ENCODE assay signal across 1 cellular context in genomic region chr17:54956802-54957201, GRCh38.
A peak's percentile ranks its signal among the peaks of the same experiment; 100 is the strongest.
TF ChIP-seq lines count a peak whose summit lies in the region.

No MANE protein-coding gene starts in this region.

TF ChIP-seq in HepG2, 621 proteins besides CTCF, POLR2A, EP300 and RAD21:
- TF ChIP-seq CAMTA2 (CRISPR knock-in tag; IDR thresholded peaks at IDR 0.05; ENCODE audit: borderline replicate concordance) (no peak), CENPX (CRISPR knock-in tag; IDR thresholded peaks at IDR 0.05) (no peak), E2F5 (CRISPR knock-in tag; conservative IDR thresholded peaks at IDR 0.05) (no peak), SYNCRIP (IDR thresholded peaks at IDR 0.05; ENCODE audit: insufficient read depth, low read depth, low read length) (no peak), ZSCAN22 (CRISPR knock-in tag; IDR thresholded peaks at IDR 0.05) (no peak), POGK (CRISPR knock-in tag; conservative IDR thresholded peaks at IDR 0.05) (no peak), MED1 (CRISPR knock-in tag; IDR thresholded peaks at IDR 0.05) (no peak), ZSCAN31 (CRISPR knock-in tag; IDR thresholded peaks at IDR 0.05; ENCODE audit: low read depth) (no peak), SMARCC2 (IDR thresholded peaks at IDR 0.05) (no peak), SALL1 (CRISPR knock-in tag; IDR thresholded peaks at IDR 0.05) (no peak), MTF1 (CRISPR knock-in tag; IDR thresholded peaks at IDR 0.05) (no peak), ZNF567 (CRISPR knock-in tag; IDR thresholded peaks at IDR 0.05; ENCODE audit: borderline replicate concordance) (no peak), ZBTB26 (CRISPR knock-in tag; IDR thresholded peaks at IDR 0.05; ENCODE audit: borderline replicate concordance) (no peak), ARID5B (CRISPR knock-in tag; IDR thresholded peaks at IDR 0.05) (no peak), ZNF564 (CRISPR knock-in tag; IDR thresholded peaks at IDR 0.05) (no peak), AGO2 (optimal IDR thresholded peaks at IDR 0.05; ENCODE audit: low read depth, low read length) (peak; percentile 89), FLYWCH1 (CRISPR knock-in tag; IDR thresholded peaks at IDR 0.05) (no peak), ZNF12 (CRISPR knock-in tag; IDR thresholded peaks at IDR 0.05) (no peak), ZNF589 (CRISPR knock-in tag; conservative IDR thresholded peaks at IDR 0.05) (no peak), RBM22 (optimal IDR thresholded peaks at IDR 0.05; ENCODE audit: low read length) (peak; percentile 52), ZNF343 (CRISPR knock-in tag; IDR thresholded peaks at IDR 0.05) (0 out of 2 replicates have a peak, but pooled peaks have one; percentile 13), BCL6 (CRISPR knock-in tag; IDR thresholded peaks at IDR 0.05) (no peak), MEF2D (CRISPR knock-in tag; IDR thresholded peaks at IDR 0.05) (no peak), ADNP (CRISPR knock-in tag; IDR thresholded peaks at IDR 0.05) (no peak), MIER2 (CRISPR knock-in tag; IDR thresholded peaks at IDR 0.05) (no peak), ETV6 (CRISPR knock-in tag; conservative IDR thresholded peaks at IDR 0.05) (no peak), ZNF597 (CRISPR knock-in tag; IDR thresholded peaks at IDR 0.05) (no peak), GPBP1L1 (CRISPR knock-in tag; IDR thresholded peaks at IDR 0.05) (no peak), SIX4 (CRISPR knock-in tag; IDR thresholded peaks at IDR 0.05) (no peak), ZNF605 (CRISPR knock-in tag; IDR thresholded peaks at IDR 0.05) (peak; percentile 16; the same call in 1 of the 2 replicates), ZNF24 (IDR thresholded peaks at IDR 0.05) (no peak), TFDP1 (CRISPR knock-in tag; IDR thresholded peaks at IDR 0.05; ENCODE audit: borderline replicate concordance) (no peak), ATF1 (CRISPR knock-in tag; IDR thresholded peaks at IDR 0.05) (no peak), MTA1 (CRISPR knock-in tag; IDR thresholded peaks at IDR 0.05; ENCODE audit: borderline replicate concordance) (no peak), ZBTB42 (CRISPR knock-in tag; IDR thresholded peaks at IDR 0.05) (no peak), BRCA1 (CRISPR knock-in tag; IDR thresholded peaks at IDR 0.05) (no peak), NONO (IDR thresholded peaks at IDR 0.05) (no peak), NONO (CRISPR knock-in tag; conservative IDR thresholded peaks at IDR 0.05) (peak; percentile 33; the same call in 1 of the 2 replicates), ARID4A (CRISPR knock-in tag; IDR thresholded peaks at IDR 0.05; ENCODE audit: borderline replicate concordance) (no peak), PAF1 (CRISPR knock-in tag; IDR thresholded peaks at IDR 0.05) (peak; percentile 15; the same call in 1 of the 2 replicates), FOXP4 (CRISPR knock-in tag; IDR thresholded peaks at IDR 0.05) (no peak), ZNF503 (CRISPR knock-in tag; IDR thresholded peaks at IDR 0.05) (no peak)
